ENCODE assay signal across 8 cellular contexts in the genomic region with DNA sequence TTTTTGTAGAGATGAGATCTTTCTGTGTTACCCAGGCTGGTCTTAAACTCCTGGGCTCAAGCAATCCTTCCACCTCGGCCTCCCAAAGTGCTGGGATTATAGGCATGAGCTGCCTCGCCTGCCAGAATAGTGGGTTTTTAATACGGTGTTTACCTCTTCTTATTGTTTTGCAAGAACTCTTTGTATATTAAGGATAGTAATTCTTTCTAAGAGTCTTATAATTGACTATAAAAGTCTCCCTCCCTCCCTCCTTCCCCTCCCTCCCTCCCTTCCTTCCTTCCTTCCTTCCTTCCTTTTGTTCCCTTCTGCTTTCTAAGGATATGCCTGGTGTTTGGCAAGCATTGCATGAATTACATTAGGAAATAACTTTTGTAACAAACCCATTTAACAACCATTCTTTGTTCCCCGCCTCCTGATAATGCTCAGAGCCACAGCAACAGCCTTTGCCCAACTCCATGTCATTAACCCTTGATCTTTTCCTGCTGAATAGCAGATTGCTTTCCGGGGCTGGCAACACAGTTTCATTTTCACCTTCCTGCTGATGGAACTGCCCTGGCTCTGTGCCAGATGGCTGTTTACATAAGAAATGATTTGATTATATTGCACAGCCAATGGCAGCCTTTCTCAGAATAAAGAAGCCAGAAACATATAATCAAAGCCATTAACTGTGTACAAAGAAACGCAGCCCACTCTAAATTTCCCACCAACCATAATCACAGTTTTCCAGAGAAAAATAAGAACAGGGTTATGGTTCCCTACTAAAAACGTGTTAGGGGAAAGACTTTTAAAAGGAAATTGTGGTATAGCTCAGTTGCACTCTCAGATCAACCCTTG.
A peak's percentile ranks its signal among the peaks of the same experiment; 100 is the strongest.
DNase-seq lines count a peak whose midpoint lies in the region; ATAC-seq lines count a peak whose summit lies in the region.

No MANE protein-coding gene starts in this region.

- H3K4me1 Mint-ChIP-seq in T-helper 1 cell treated with Interleukin-12 subunit alpha and Interleukin-12 subunit beta and Interleukin-4 antibody, amounts not matched to agents 30 μg/mL and 1 μg/mL, for 36 hours (ENCODE audit: low read depth) = peaks cover 23% of the 10 kb centered on the region

- H4K5ac ChIP-seq in mesendoderm (ENCODE audit: low read length) = no peak overlapping the region

- no peak for ATAC-seq in HG02852 (IDR thresholded peaks at IDR 0.05; ENCODE audit: unreplicated experiment)
- ATAC-seq in GM21515 (IDR thresholded peaks at IDR 0.05; ENCODE audit: unreplicated experiment) = no peak

- H3K9me3 Mint-ChIP-seq in T-helper 1 cell treated with Interleukin-12 subunit alpha and Interleukin-12 subunit beta and Interleukin-4 antibody, amounts not matched to agents 30 μg/mL and 1 μg/mL, for 36 hours = no peaks in the 10 kb centered on the region

- H3K27me3 ChIP-seq in mesendoderm (ENCODE audit: insufficient read depth, low read length, poor library complexity) = no peaks in the 10 kb centered on the region

- no peak overlapping the region for H3K23ac ChIP-seq in mesendoderm (ENCODE audit: low read length)

- H3K4me3 ChIP-seq in mesendoderm (ENCODE audit: low read length) = no peak overlapping the region

- peaks cover 2% of the 10 kb centered on the region for H3K36me3 Mint-ChIP-seq in T-helper 1 cell treated with Interleukin-12 subunit alpha and Interleukin-12 subunit beta and Interleukin-4 antibody, amounts not matched to agents 30 μg/mL and 1 μg/mL, for 36 hours (ENCODE audit: low read depth)

- H3K4me3 Mint-ChIP-seq in T-helper 1 cell treated with Interleukin-12 subunit alpha and Interleukin-12 subunit beta and Interleukin-4 antibody, amounts not matched to agents 30 μg/mL and 1 μg/mL, for 36 hours = peak overlapping the region; percentile 28

- H2BK120ac ChIP-seq in mesendoderm (ENCODE audit: low read depth, low read length) = no peak overlapping the region

- H2BK15ac ChIP-seq in mesendoderm (replicated peaks; ENCODE audit: low read depth) = no peak overlapping the region

- H2AK5ac ChIP-seq in mesendoderm (ENCODE audit: low read length) = no peak overlapping the region

- no CpG with 5 or more reads among the region's 7 CpGs for WGBS in mesendoderm (ENCODE audit: extremely low coverage, insufficient coverage, low lambda C conversion rate)

- peaks cover 10% of the 10 kb centered on the region for H3K27me3 Mint-ChIP-seq in T-helper 1 cell treated with Interleukin-12 subunit alpha and Interleukin-12 subunit beta and Interleukin-4 antibody, amounts not matched to agents 30 μg/mL and 1 μg/mL, for 36 hours (ENCODE audit: low read depth)

- no peak overlapping the region for H3K18ac ChIP-seq in mesendoderm (ENCODE audit: low read length)

- no peak overlapping the region for H4K8ac ChIP-seq in mesendoderm (ENCODE audit: low read depth, low read length)

- H2BK5ac ChIP-seq in mesendoderm (ENCODE audit: low read length) = no peak overlapping the region

- no peak overlapping the region for H3K27ac ChIP-seq in mesendoderm (ENCODE audit: low read depth, low read length)

- no peaks in the 10 kb centered on the region for H3K4me1 ChIP-seq in mesendoderm (ENCODE audit: control insufficient read depth, low read depth, low read length)

- H3K56ac ChIP-seq in mesendoderm (ENCODE audit: low read length) = no peak overlapping the region

- peak overlapping the region; percentile 42 for H3K27ac Mint-ChIP-seq in T-helper 1 cell treated with Interleukin-12 subunit alpha and Interleukin-12 subunit beta and Interleukin-4 antibody, amounts not matched to agents 30 μg/mL and 1 μg/mL, for 36 hours

- no peak overlapping the region for H3K4ac ChIP-seq in mesendoderm (ENCODE audit: low read depth, low read length)

- DNase-seq in DMS 273 treated with DMSO at 0.1 percent for 48 hours (lab: John Stamatoyannopoulos, UW) (peak; percentile 44), NCI-H1417 treated with DMSO at 0.1 percent for 48 hours (lab: John Stamatoyannopoulos, UW) (peak; percentile 95), fibroblast of the conjunctiva (ENCODE audit: low read depth) (peak; percentile 32), mesendoderm (no peak)
- peak; percentile 40 for DNase-seq in stimulated activated CD4-positive, alpha-beta T cell treated with anti-CD3 and anti-CD28 coated beads, Interleukin-15, amount 100 ng/mL, for 24 hours

- H3K9ac ChIP-seq in mesendoderm (ENCODE audit: low read length) = no peak overlapping the region

- H3K79me2 ChIP-seq in mesendoderm (ENCODE audit: control insufficient read depth, insufficient read depth, low read length) = no peaks in the 10 kb centered on the region

- no peak overlapping the region for H3K4me2 ChIP-seq in mesendoderm (ENCODE audit: low read length)

- H3K36me3 ChIP-seq in mesendoderm (ENCODE audit: control insufficient read depth, insufficient read depth, low read length) = no peaks in the 10 kb centered on the region

- no peaks in the 10 kb centered on the region for H3K79me1 ChIP-seq in mesendoderm (ENCODE audit: low read length)
